Comparison of ENCODE assay signal across 17 cellular contexts in the genomic region with DNA sequence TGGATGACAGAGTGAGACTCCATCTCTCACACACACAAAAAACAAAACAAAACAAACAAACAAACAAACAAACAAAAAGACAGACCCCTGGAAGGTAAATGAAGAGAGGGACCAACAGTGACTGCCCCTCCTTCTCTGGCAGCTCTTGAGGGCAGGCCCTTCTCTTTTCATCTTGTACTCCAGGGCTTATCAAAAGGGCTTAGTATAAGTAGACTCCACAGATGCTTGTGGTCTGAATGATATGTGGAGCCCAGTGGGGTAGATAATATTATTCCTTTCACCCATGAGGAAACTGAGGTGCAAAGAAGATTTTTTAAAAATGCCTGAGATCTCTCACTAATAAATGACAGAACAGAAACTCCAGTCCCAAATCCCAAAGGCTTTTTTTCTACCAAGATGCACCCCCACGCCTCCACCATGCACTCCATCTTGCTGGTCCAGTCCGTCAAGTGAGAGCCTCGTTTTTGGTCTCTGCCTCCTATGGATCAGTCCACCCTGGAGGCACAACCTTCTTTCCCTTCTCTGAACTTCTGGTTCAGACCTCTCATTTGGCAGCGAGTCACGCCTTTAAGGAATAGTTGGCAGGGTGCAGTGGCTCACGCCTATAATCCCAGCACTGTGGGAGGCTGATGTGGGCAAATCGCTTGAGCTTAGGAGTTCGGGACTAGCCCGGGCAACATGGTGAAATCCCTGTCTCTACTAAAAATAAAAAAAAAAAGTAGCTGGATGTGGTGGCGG. TPM values are rescaled to one million over a fixed set of nuclear protein-coding genes. Genes with fewer than 3 reads are reported as not detected.
DNase-seq lines count a peak whose midpoint lies in the region; ATAC-seq and TF ChIP-seq lines count a peak whose summit lies in the region.
"Had no signal": no experiment of that assay in that cellular context is flagged by ENCODE, and none has a peak within 500 bp of the region (broad histone marks: within the 10 kb centered on the region; RNA-seq: fewer than 3 reads in every experiment).

No MANE protein-coding gene starts in this region.

- no peaks in the 10 kb centered on the region for H3K36me3 ChIP-seq in KOPT-K1 (ENCODE audit: insufficient read depth, low read length)
- H3K36me3 ChIP-seq in neural cell (ENCODE audit: insufficient read depth, low read length) = no peaks in the 10 kb centered on the region
- H3K36me3 ChIP-seq: tibial nerve had no signal

- H3K9me2 ChIP-seq in neural cell (ENCODE audit: insufficient read depth, low read length) = no peaks in the 10 kb centered on the region

- TF ChIP-seq CTCF in neural cell (IDR thresholded peaks at IDR 0.05; ENCODE audit: poor library complexity, severe bottlenecking) (no peak), nephron progenitor cell (IDR thresholded peaks at IDR 0.05) (no peak)

- no peak for TF ChIP-seq EP300 in neural cell (conservative IDR thresholded peaks at IDR 0.05; ENCODE audit: poor library complexity, severe bottlenecking)

- DNase-seq in activated T-cell treated with anti-CD3 and anti-CD28 coated beads, Interleukin-2, amount 50 U/mL, for 4 hours = no peak
- no peak for DNase-seq in activated T-cell treated with anti-CD3 and anti-CD28 coated beads, Interleukin-2, amount 50 U/mL, for 1 hour
- DNase-seq in activated naive CD8-positive, alpha-beta T cell treated with anti-CD3 and anti-CD28 coated beads, Interleukin-2, amount 50 U/mL, for 24 hours = no peak
- DNase-seq in SW480 (ENCODE audit: low spot score) (no peak), nephron progenitor cell (no peak)
- DNase-seq: anterior cingulate cortex, dermis blood vessel endothelial cell, DMS79 treated with DMSO at 0.1 percent for 48 hours, NCI-H1417, T-helper 1 cell had no signal

- peaks cover 43% of the 10 kb centered on the region for H3K4me1 Mint-ChIP-seq in activated T-cell treated with anti-CD3 and anti-CD28 coated beads, Interleukin-2, amount 50 U/mL, for 4 hours (ENCODE audit: low read depth)
- H3K4me1 Mint-ChIP-seq in activated naive CD8-positive, alpha-beta T cell treated with anti-CD3 and anti-CD28 coated beads, Interleukin-2, amount 50 U/mL, for 24 hours = peaks cover 63% of the 10 kb centered on the region
- H3K4me1 Mint-ChIP-seq in nephron progenitor cell = peaks cover 55% of the 10 kb centered on the region

- H2AFZ ChIP-seq in neural cell (ENCODE audit: low read depth, low read length) = no peak overlapping the region

- no peak overlapping the region for H3K4me2 ChIP-seq in neural cell (ENCODE audit: low read length)

- H3K27ac ChIP-seq in KOPT-K1 (ENCODE audit: low read depth, low read length, poor library complexity, severe bottlenecking) (peak overlapping the region; percentile 95), neural cell (ENCODE audit: low read length) (peak overlapping the region; percentile 100)

- H3F3A ChIP-seq in neural cell (ENCODE audit: insufficient read depth, low read length, poor library complexity, severe bottlenecking) = peaks cover 7% of the 10 kb centered on the region

- H3K27ac Mint-ChIP-seq in activated naive CD8-positive, alpha-beta T cell treated with anti-CD3 and anti-CD28 coated beads, Interleukin-2, amount 50 U/mL, for 24 hours = peak overlapping the region; percentile 38
- H3K27ac Mint-ChIP-seq in nephron progenitor cell = no peak overlapping the region

- H3K4me3 Mint-ChIP-seq in activated T-cell treated with anti-CD3 and anti-CD28 coated beads, Interleukin-2, amount 50 U/mL, for 4 hours = peak overlapping the region; percentile 27
- peak overlapping the region; percentile 22 for H3K4me3 Mint-ChIP-seq in activated naive CD8-positive, alpha-beta T cell treated with anti-CD3 and anti-CD28 coated beads, Interleukin-2, amount 50 U/mL, for 24 hours
- no peak overlapping the region for H3K4me3 Mint-ChIP-seq in nephron progenitor cell

- ATAC-seq in activated T-cell treated with anti-CD3 and anti-CD28 coated beads, Interleukin-2, amount 50 U/mL, for 4 hours = no peak
- no peak for ATAC-seq in activated naive CD8-positive, alpha-beta T cell treated with anti-CD3 and anti-CD28 coated beads, Interleukin-2, amount 50 U/mL, for 24 hours
- no peak for ATAC-seq in GM18511 (IDR thresholded peaks at IDR 0.05; ENCODE audit: unreplicated experiment)

- no peaks in the 10 kb centered on the region for H4K20me1 ChIP-seq in neural cell (ENCODE audit: insufficient read depth)

- H3K36me3 Mint-ChIP-seq in activated T-cell treated with anti-CD3 and anti-CD28 coated beads, Interleukin-2, amount 50 U/mL, for 4 hours (ENCODE audit: insufficient read depth) = no peaks in the 10 kb centered on the region
- no peaks in the 10 kb centered on the region for H3K36me3 Mint-ChIP-seq in activated naive CD8-positive, alpha-beta T cell treated with anti-CD3 and anti-CD28 coated beads, Interleukin-2, amount 50 U/mL, for 24 hours (ENCODE audit: low read depth)
- H3K36me3 Mint-ChIP-seq in nephron progenitor cell (ENCODE audit: low read depth) = no peaks in the 10 kb centered on the region

- no peaks in the 10 kb centered on the region for H3K27me3 ChIP-seq in neural cell (ENCODE audit: insufficient read depth, low read depth, low read length)
- H3K27me3 ChIP-seq: tibial nerve had no signal

- H3K79me2 ChIP-seq in neural cell (replicated peaks; ENCODE audit: insufficient read depth, low read length) = no peaks in the 10 kb centered on the region

- H3K9ac ChIP-seq in neural cell (ENCODE audit: low read length) = peak overlapping the region; percentile 30

- TF ChIP-seq RAD21 in neural cell (conservative IDR thresholded peaks at IDR 0.05) = no peak

- H3K9me3 Mint-ChIP-seq in activated T-cell treated with anti-CD3 and anti-CD28 coated beads, Interleukin-2, amount 50 U/mL, for 4 hours = no peaks in the 10 kb centered on the region
- H3K9me3 Mint-ChIP-seq in activated naive CD8-positive, alpha-beta T cell treated with anti-CD3 and anti-CD28 coated beads, Interleukin-2, amount 50 U/mL, for 24 hours = no peaks in the 10 kb centered on the region
- H3K9me3 Mint-ChIP-seq in nephron progenitor cell = no peaks in the 10 kb centered on the region

- no peaks in the 10 kb centered on the region for H3K27me3 Mint-ChIP-seq in activated T-cell treated with anti-CD3 and anti-CD28 coated beads, Interleukin-2, amount 50 U/mL, for 4 hours (ENCODE audit: low read depth)
- H3K27me3 Mint-ChIP-seq in activated naive CD8-positive, alpha-beta T cell treated with anti-CD3 and anti-CD28 coated beads, Interleukin-2, amount 50 U/mL, for 24 hours = no peaks in the 10 kb centered on the region
- H3K27me3 Mint-ChIP-seq in nephron progenitor cell (ENCODE audit: low read depth, poor library complexity) = no peaks in the 10 kb centered on the region

- H3K4me3 ChIP-seq in neural cell (ENCODE audit: low read length) = no peak overlapping the region

- H3K9me3 ChIP-seq in KOPT-K1 (ENCODE audit: insufficient read depth, low read length, poor library complexity, severe bottlenecking) (no peaks in the 10 kb centered on the region), neural cell (ENCODE audit: low read length) (no peaks in the 10 kb centered on the region)
- H3K9me3 ChIP-seq: tibial nerve had no signal

TF ChIP-seq in neural cell, 6 proteins besides CTCF, POLR2A, EP300 and RAD21:
- TF ChIP-seq POLR2AphosphoS5 (IDR thresholded peaks at IDR 0.05) (no peak), MXI1 (conservative IDR thresholded peaks at IDR 0.05; ENCODE audit: poor library complexity, severe bottlenecking) (no peak), TAF1 (IDR thresholded peaks at IDR 0.05; ENCODE audit: low read depth) (no peak), EZH2 (IDR thresholded peaks at IDR 0.05; ENCODE audit: borderline replicate concordance, insufficient read depth, low read length, poor library complexity, severe bottlenecking) (no peak), SMC3 (conservative IDR thresholded peaks at IDR 0.05; ENCODE audit: poor library complexity) (no peak)
- TF ChIP-seq, protein P1, sequence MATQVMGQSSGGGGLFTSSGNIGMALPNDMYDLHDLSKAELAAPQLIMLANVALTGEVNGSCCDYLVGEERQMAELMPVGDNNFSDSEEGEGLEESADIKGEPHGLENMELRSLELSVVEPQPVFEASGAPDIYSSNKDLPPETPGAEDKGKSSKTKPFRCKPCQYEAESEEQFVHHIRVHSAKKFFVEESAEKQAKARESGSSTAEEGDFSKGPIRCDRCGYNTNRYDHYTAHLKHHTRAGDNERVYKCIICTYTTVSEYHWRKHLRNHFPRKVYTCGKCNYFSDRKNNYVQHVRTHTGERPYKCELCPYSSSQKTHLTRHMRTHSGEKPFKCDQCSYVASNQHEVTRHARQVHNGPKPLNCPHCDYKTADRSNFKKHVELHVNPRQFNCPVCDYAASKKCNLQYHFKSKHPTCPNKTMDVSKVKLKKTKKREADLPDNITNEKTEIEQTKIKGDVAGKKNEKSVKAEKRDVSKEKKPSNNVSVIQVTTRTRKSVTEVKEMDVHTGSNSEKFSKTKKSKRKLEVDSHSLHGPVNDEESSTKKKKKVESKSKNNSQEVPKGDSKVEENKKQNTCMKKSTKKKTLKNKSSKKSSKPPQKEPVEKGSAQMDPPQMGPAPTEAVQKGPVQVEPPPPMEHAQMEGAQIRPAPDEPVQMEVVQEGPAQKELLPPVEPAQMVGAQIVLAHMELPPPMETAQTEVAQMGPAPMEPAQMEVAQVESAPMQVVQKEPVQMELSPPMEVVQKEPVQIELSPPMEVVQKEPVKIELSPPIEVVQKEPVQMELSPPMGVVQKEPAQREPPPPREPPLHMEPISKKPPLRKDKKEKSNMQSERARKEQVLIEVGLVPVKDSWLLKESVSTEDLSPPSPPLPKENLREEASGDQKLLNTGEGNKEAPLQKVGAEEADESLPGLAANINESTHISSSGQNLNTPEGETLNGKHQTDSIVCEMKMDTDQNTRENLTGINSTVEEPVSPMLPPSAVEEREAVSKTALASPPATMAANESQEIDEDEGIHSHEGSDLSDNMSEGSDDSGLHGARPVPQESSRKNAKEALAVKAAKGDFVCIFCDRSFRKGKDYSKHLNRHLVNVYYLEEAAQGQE (IDR thresholded peaks at IDR 0.05; ENCODE audit: borderline replicate concordance) = no peak

RNA-seq across cellular contexts. Expression of a gene that starts 17.0 kb away (rescaled TPM):
- total RNA-seq in activated T-cell treated with anti-CD3 and anti-CD28 coated beads, Interleukin-2, amount 50 U/mL, for 4 hours = not detected
- polyA plus RNA-seq in neural cell = 0.10 TPM in 1 of 2 replicates, not detected in the other
- 0.69 and 1.2 TPM in 2 replicates for polyA minus RNA-seq in neural cell
- total RNA-seq: dermis blood vessel endothelial cell, mesenteric fat pad, OCI-LY7, posterior vena cava, tibial nerve had no signal
